In genomic region chr1:32496127-32496526, GRCh38 we compare ENCODE assay signal across 11 cellular contexts. TPM values are rescaled to one million over a fixed set of nuclear protein-coding genes. Genes with fewer than 3 reads are reported as not detected.
DNase-seq lines count a peak whose midpoint lies in the region; ATAC-seq and TF ChIP-seq lines count a peak whose summit lies in the region.
"Had no signal": no experiment of that assay in that cellular context is flagged by ENCODE, and none has a peak within 500 bp of the region (broad histone marks: within the 10 kb centered on the region; RNA-seq: fewer than 3 reads in every experiment).

No MANE protein-coding gene starts in this region.

- no peaks in the 10 kb centered on the region for H3K9me2 ChIP-seq in Karpas-422 (replicated peaks; ENCODE audit: insufficient read depth, low read length)

- H3K27ac ChIP-seq in Karpas-422 (ENCODE audit: low read length) = no peak overlapping the region
- peak overlapping the region; percentile 10 to 57 (median 48) for H3K27ac ChIP-seq in gastroesophageal sphincter

- ATAC-seq in gastroesophageal sphincter (peak; percentile 51), GM18517 (IDR thresholded peaks at IDR 0.05; ENCODE audit: unreplicated experiment) (no peak)
- ATAC-seq: activated CD8-positive, alpha-beta T cell treated with anti-CD3 and anti-CD28 coated beads for 36 hours had no signal

- no peaks in the 10 kb centered on the region for H4K20me1 ChIP-seq in Karpas-422 (ENCODE audit: insufficient read depth, low read depth, low read length)

- 9 to 20% methylated on average over 5 of the region's 5 CpGs for WGBS in gastroesophageal sphincter (ENCODE audit: low coverage in 1 of 2), 2 donors

- no peak overlapping the region for H2AFZ ChIP-seq in Karpas-422 (ENCODE audit: low read length)

- intact Hi-C loops in head of caudate nucleus (cut with DNase I) = no loop called here

- H3K79me2 ChIP-seq in Karpas-422 (ENCODE audit: low read length) = no peaks in the 10 kb centered on the region

- H3K4me3 ChIP-seq in Karpas-422 (ENCODE audit: low read length) = no peak overlapping the region
- H3K4me3 ChIP-seq in gastroesophageal sphincter = no peak overlapping the region
- no peak overlapping the region for H3K4me3 ChIP-seq in skeletal muscle cell (ENCODE audit: low read depth, low read length)

- no peak overlapping the region for H3K4me2 ChIP-seq in Karpas-422 (ENCODE audit: low read depth, low read length, poor library complexity, severe bottlenecking)

- peak; percentile 31 for DNase-seq in Karpas-422
- peak; percentile 88 for DNase-seq in amniotic epithelial cell (ENCODE audit: low read depth)
- DNase-seq in skeletal muscle cell (ENCODE audit: low read depth) = peak; percentile 72
- DNase-seq in head of caudate nucleus = no peak
- DNase-seq in GM10248 (ENCODE audit: extremely low spot score) = no peak
- no peak for DNase-seq in NCI-H187 treated with DMSO at 0.1 percent for 48 hours (lab: John Stamatoyannopoulos, UW)
- DNase-seq: activated CD8-positive, alpha-beta T cell treated with anti-CD3 and anti-CD28 coated beads for 36 hours; NCI-H1694 had no signal

- CTCF ChIA-PET in GM10248 (lab: Yijun Ruan, JAX) = interaction anchor here (1.5 to 3.4 kb wide), 2 partner anchors 24 to 216 kb away, joined by 4 to 18 read pairs; no protein-coding TSS in a partner anchor

- H3K9ac ChIP-seq in Karpas-422 (ENCODE audit: low read length) = no peak overlapping the region

- H3K9me3 ChIP-seq in Karpas-422 (ENCODE audit: low read length) = no peaks in the 10 kb centered on the region
- H3K9me3 ChIP-seq in gastroesophageal sphincter = no peaks in the 10 kb centered on the region
- H3K9me3 ChIP-seq: adrenal gland had no signal

- POLR2A ChIA-PET in GM10248 (lab: Yijun Ruan, JAX) = no interaction called here

- H3K4me1 ChIP-seq in Karpas-422 (ENCODE audit: low read length) = peaks cover 3% of the 10 kb centered on the region; the same call in 1 of the 2 replicates
- peaks cover 2 to 31% (median 7%) of the 10 kb centered on the region in 3 donors for H3K4me1 ChIP-seq in gastroesophageal sphincter

- H3K36me3 ChIP-seq in Karpas-422 (ENCODE audit: insufficient read depth, low read length) (no peaks in the 10 kb centered on the region), gastroesophageal sphincter (no peaks in the 10 kb centered on the region)
- H3K36me3 ChIP-seq: adrenal gland had no signal

- TF ChIP-seq POLR2A in gastroesophageal sphincter (IDR thresholded peaks at IDR 0.05) = no peak

- no peak for TF ChIP-seq EP300 in gastroesophageal sphincter (IDR thresholded peaks at IDR 0.05)

- H3K27me3 ChIP-seq in Karpas-422 (ENCODE audit: low read length) (no peaks in the 10 kb centered on the region), gastroesophageal sphincter (no peaks in the 10 kb centered on the region)
- H3K27me3 ChIP-seq: adrenal gland had no signal

- TF ChIP-seq CTCF in gastroesophageal sphincter (IDR thresholded peaks at IDR 0.05) (no peak), GM10248 (IDR thresholded peaks at IDR 0.05; ENCODE audit: control extremely low read depth, extremely low read depth, low read depth, missing control alignments) (no peak)

RNA-seq across cellular contexts. Expression of gene ZBTB8B, which starts 31.3 kb away (rescaled TPM):
- total RNA-seq in Karpas-422 (2014; rRNA removed; shearing (Covaris generic); ENCODE audit: low replicate concordance) = not detected in 2 replicates
- total RNA-seq in gastroesophageal sphincter = under 1 TPM in 2 of 4 donors, not detected in 2; under 0.01 to 0.16 TPM
- total RNA-seq: activated CD8-positive, alpha-beta T cell treated with anti-CD3 and anti-CD28 coated beads for 36 hours had no signal

RNA-seq across cellular contexts. Expression of gene ZBTB8A, which starts 43.1 kb away (rescaled TPM):
- total RNA-seq in Karpas-422 (2014; rRNA removed; shearing (Covaris generic); ENCODE audit: low replicate concordance) = 0.11 TPM in 1 of 2 replicates, not detected in the other
- 10 to 100 TPM in 1 of 4 donors, 1 to 10 TPM in 3; 8.4 to 10.9 (median 9.0) TPM for total RNA-seq in gastroesophageal sphincter

Comparison
In these comparisons a context has a peak if more than half of its experiments do, and no peak if none do; other contexts are left out.
1. DNase-seq: peak in Karpas-422 (single experiment), amniotic epithelial cell (single experiment) and skeletal muscle cell (single experiment); none in head of caudate nucleus (0 of 42), GM10248 (single experiment) and NCI-H187 treated with DMSO at 0.1 percent for 48 hours (single experiment).